In the genomic region with DNA sequence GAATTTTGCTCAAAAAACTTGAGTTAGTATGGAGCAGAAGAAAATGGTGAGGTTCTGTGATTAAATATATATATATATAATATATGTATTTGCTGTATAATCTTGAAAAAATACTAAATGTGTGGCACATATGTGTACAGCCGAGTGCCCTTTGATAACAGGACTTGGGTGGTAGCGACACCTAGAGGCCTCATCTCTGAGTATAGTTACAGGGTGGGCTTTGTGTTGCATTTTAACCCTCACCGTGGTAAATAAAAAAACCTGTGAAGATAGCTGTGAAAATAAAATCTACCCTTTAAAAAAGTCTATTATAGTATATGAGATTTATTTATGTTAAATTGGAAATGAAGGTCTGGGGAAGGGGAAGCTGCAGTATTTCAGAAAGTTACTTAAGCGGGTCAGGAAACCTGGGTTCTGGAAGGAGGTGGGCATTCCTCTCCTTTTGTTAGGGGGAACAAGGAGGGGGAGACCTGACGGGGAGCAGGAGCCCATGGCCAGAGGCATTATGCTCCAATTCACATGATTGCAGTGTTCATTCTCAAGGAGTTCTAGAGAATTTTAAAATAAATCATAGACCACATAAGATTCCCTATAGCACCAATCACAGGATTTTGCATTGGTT, we compare ENCODE assay signal across 7 cellular contexts.
A peak's percentile ranks its signal among the peaks of the same experiment; 100 is the strongest.
DNase-seq lines count a peak whose midpoint lies in the region; TF ChIP-seq lines count a peak whose summit lies in the region.

No MANE protein-coding gene starts in this region.

- peaks cover 6% of the 10 kb centered on the region for H3F3A ChIP-seq in GM23248 (ENCODE audit: insufficient read depth)
- no peaks in the 10 kb centered on the region for H3F3A ChIP-seq in neural cell (ENCODE audit: insufficient read depth, low read length, poor library complexity, severe bottlenecking)

- H3K4me2 ChIP-seq in GM23248 (ENCODE audit: unreplicated experiment) (no peak overlapping the region), neural cell (ENCODE audit: low read length) (no peak overlapping the region)

- H3K79me2 ChIP-seq in GM23248 (ENCODE audit: insufficient read depth): no peaks in the 10 kb centered on the region
- H3K79me2 ChIP-seq in neural cell (replicated peaks; ENCODE audit: insufficient read depth, low read length): no peaks in the 10 kb centered on the region

- 39 to 47% methylated on average over 5 of the region's 5 CpGs for WGBS in GM23248 (ENCODE audit: low coverage in 1 of 2, low lambda C conversion rate in 2 of 2, missing lambda C conversion rate in 2 of 2), 2 experiments

- TF ChIP-seq RAD21 in neural cell (conservative IDR thresholded peaks at IDR 0.05): peak; percentile 60

- no peak for TF ChIP-seq POLR2A in uterus (IDR thresholded peaks at IDR 0.05)

- H3K9ac ChIP-seq in GM23248 (no peak overlapping the region), neural cell (ENCODE audit: low read length) (no peak overlapping the region)

- no peaks in the 10 kb centered on the region for H3K36me3 ChIP-seq in GM23248 (ENCODE audit: low read depth)
- no peaks in the 10 kb centered on the region for H3K36me3 ChIP-seq in neural cell (ENCODE audit: insufficient read depth, low read length)
- no peaks in the 10 kb centered on the region for H3K36me3 ChIP-seq in uterus

- H2AFZ ChIP-seq in GM23248 (no peak overlapping the region), neural cell (ENCODE audit: low read depth, low read length) (no peak overlapping the region)

- H3K27ac ChIP-seq in GM23248: no peak overlapping the region
- H3K27ac ChIP-seq in neural cell (ENCODE audit: low read length): no peak overlapping the region
- no peak overlapping the region for H3K27ac ChIP-seq in uterus

- H3K4me1 ChIP-seq in GM23248 (ENCODE audit: insufficient read depth) (peaks cover 7% of the 10 kb centered on the region), uterus (no peaks in the 10 kb centered on the region)

- H3K4me3 ChIP-seq in GM23248 (no peak overlapping the region), epithelial cell of esophagus (ENCODE audit: low read length) (no peak overlapping the region), neural cell (ENCODE audit: low read length) (no peak overlapping the region), uterus (no peak overlapping the region)

- H3K27me3 ChIP-seq in GM23248 (replicated peaks; ENCODE audit: insufficient read depth): no peaks in the 10 kb centered on the region
- no peaks in the 10 kb centered on the region for H3K27me3 ChIP-seq in neural cell (ENCODE audit: insufficient read depth, low read depth, low read length)
- no peaks in the 10 kb centered on the region for H3K27me3 ChIP-seq in uterus

- intact Hi-C loops in uterus (cut with DNase I; ENCODE audit: low total_unique reads): no loop called here

- DNase-seq in GM03348 (ENCODE audit: low spot score) (peak; percentile 34), GM23248 (peak; percentile 41), NCI-H2029 (lab: John Stamatoyannopoulos, UW) (peak; percentile 24), epithelial cell of esophagus (ENCODE audit: low read depth) (peak; percentile 47), uterus (peak; percentile 23 to 28)
- peak; percentile 12 to 54 for DNase-seq in activated CD4-positive, alpha-beta T cell treated with anti-CD3 and anti-CD28 coated beads for 4 hours

- TF ChIP-seq EP300 in neural cell (conservative IDR thresholded peaks at IDR 0.05; ENCODE audit: poor library complexity, severe bottlenecking): no peak

- H3K9me2 ChIP-seq in GM23248 (ENCODE audit: insufficient read depth) (no peaks in the 10 kb centered on the region), neural cell (ENCODE audit: insufficient read depth, low read length) (no peaks in the 10 kb centered on the region)

- in situ Hi-C loops in GM23248 (cut with MboI): no loop called here

- no peaks in the 10 kb centered on the region for H3K9me3 ChIP-seq in GM23248 (ENCODE audit: low read depth)
- no peaks in the 10 kb centered on the region for H3K9me3 ChIP-seq in neural cell (ENCODE audit: low read length)
- H3K9me3 ChIP-seq in uterus: no peaks in the 10 kb centered on the region

- H4K20me1 ChIP-seq in GM23248 (ENCODE audit: insufficient read depth): no peaks in the 10 kb centered on the region
- no peaks in the 10 kb centered on the region for H4K20me1 ChIP-seq in neural cell (ENCODE audit: insufficient read depth)

- TF ChIP-seq CTCF in epithelial cell of esophagus (IDR thresholded peaks at IDR 0.05; ENCODE audit: insufficient read depth, low read depth, low read length, missing control alignments) (peak; percentile 66), neural cell (IDR thresholded peaks at IDR 0.05; ENCODE audit: poor library complexity, severe bottlenecking) (peak; percentile 60), uterus (IDR thresholded peaks at IDR 0.05) (peak; percentile 41 to 66 (median 52))

TF ChIP-seq in neural cell, 6 proteins besides CTCF, POLR2A, EP300 and RAD21:
- TF ChIP-seq POLR2AphosphoS5 (IDR thresholded peaks at IDR 0.05) (no peak), SMC3 (conservative IDR thresholded peaks at IDR 0.05; ENCODE audit: poor library complexity) (peak; percentile 43)
